1 cellular context compared by ENCODE assay signal in the genomic region with DNA sequence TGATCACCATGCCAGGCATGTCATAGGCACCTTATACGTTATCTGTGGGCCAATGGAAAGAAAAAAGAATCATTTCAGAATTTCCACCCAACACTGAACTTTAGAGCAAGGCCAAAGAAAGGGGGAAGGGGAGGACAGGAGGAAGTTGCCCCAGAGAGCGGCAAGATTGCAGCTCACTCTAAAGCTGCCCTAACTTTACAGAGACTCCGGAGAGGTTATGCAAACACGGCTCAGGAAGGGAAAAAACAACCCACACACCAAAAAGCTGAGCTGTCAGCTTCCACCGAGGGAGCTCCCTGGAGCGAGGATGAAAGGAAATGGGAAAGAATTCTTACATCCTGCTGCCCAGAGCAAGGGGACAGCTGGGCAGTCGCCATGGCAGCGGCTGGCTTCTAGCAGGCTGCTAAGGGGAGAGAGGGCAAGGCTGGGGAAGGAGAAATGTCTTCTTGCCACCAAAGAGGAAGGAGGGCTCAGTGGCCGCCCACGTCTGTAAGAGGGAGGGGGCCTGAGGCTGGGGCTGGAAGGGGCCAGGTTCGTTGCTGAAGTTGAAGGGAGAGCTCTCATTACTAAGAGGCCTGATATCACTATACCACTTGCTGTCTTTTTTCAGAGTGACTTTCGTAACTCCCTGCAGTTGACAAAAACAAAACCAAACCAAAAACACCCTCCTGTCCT.
A peak's percentile ranks its signal among the peaks of the same experiment; 100 is the strongest.
TF ChIP-seq lines count a peak whose summit lies in the region.

No MANE protein-coding gene starts in this region.

TF ChIP-seq in IMR-90, 13 proteins besides CTCF, POLR2A, EP300 and RAD21 (continued from another document):
- TF ChIP-seq USF2 (IDR thresholded peaks at IDR 0.05; ENCODE audit: low read depth, low read length) (0 out of 2 replicates have a peak, but pooled peaks have one; percentile 7), MAZ (IDR thresholded peaks at IDR 0.05; ENCODE audit: borderline replicate concordance, low read depth, low read length) (peak; percentile 4; the same call in 1 of the 2 replicates), CEBPB (IDR thresholded peaks at IDR 0.05; ENCODE audit: low read depth, low read length) (peak; percentile 92)
